In genomic region chr18:40897884-40898283, GRCh38 we compare ENCODE assay signal across 25 cellular contexts.
DNase-seq lines count a peak whose midpoint lies in the region; ATAC-seq and TF ChIP-seq lines count a peak whose summit lies in the region.
"Had no signal": no experiment of that assay in that cellular context is flagged by ENCODE, and none has a peak within 500 bp of the region (broad histone marks: within the 10 kb centered on the region; RNA-seq: fewer than 3 reads in every experiment).

No MANE protein-coding gene starts in this region.

- H3K23ac ChIP-seq in H9 (ENCODE audit: insufficient read length, low read depth, low read length): no peak overlapping the region

- H2BK120ac ChIP-seq in H9 (ENCODE audit: low read depth, low read length, poor library complexity, severe bottlenecking): no peak overlapping the region

- H3K18ac ChIP-seq in H9 (ENCODE audit: insufficient read length, low read depth, low read length): no peak overlapping the region

- no peaks in the 10 kb centered on the region for H3K23me2 ChIP-seq in H9 (ENCODE audit: insufficient read length, low read depth, low read length, poor library complexity, severe bottlenecking)

- H3K36me3 Mint-ChIP-seq in H9 (ENCODE audit: insufficient read depth in 1 of 3, low read depth in 3 of 3) (peaks cover 3 to 17% (median 7%) of the 10 kb centered on the region in 3 experiments), WTC11 (peaks cover 16% of the 10 kb centered on the region)
- no peaks in the 10 kb centered on the region for H3K36me3 Mint-ChIP-seq in activated T-helper 1 cell treated with anti-CD3 and anti-CD28 coated beads, Interleukin-12 subunit alpha, Interleukin-12 subunit beta, Interleukin-2, Interleukin-4 antibody, amounts not matched to agents 30 ng/mL and 10 ng/mL and 1 ng/mL, durations not matched to agents 14 hours and 24 hours and 36 hours (ENCODE audit: low read depth)
- H3K36me3 Mint-ChIP-seq: CD4-positive, alpha-beta memory T cell had no signal

- H3K27ac Mint-ChIP-seq in H9 (peak overlapping the region in 2 of 3 experiments; percentile 32 to 56; a peak in 3 of 7 replicates), WTC11 (peak overlapping the region; percentile 61)
- H3K27ac Mint-ChIP-seq in activated T-helper 1 cell treated with anti-CD3 and anti-CD28 coated beads, Interleukin-12 subunit alpha, Interleukin-12 subunit beta, Interleukin-2, Interleukin-4 antibody, amounts not matched to agents 30 ng/mL and 10 ng/mL and 1 ng/mL, durations not matched to agents 14 hours and 24 hours and 36 hours: no peak overlapping the region
- H3K27ac Mint-ChIP-seq: CD4-positive, alpha-beta memory T cell had no signal

- ATAC-seq in WTC11: peak; percentile 96
- no peak for ATAC-seq in GM21381 (IDR thresholded peaks at IDR 0.05; ENCODE audit: unreplicated experiment)

- TF ChIP-seq CTCF in H9 (conservative IDR thresholded peaks at IDR 0.05) (no peak), WTC11 (IDR thresholded peaks at IDR 0.05) (no peak)

- no peak overlapping the region for H3K4me3 Mint-ChIP-seq in H9
- H3K4me3 Mint-ChIP-seq in WTC11: 0 out of 2 replicates have a peak overlapping the region, but pooled peaks have one; percentile 2
- H3K4me3 Mint-ChIP-seq in activated T-helper 1 cell treated with anti-CD3 and anti-CD28 coated beads, Interleukin-12 subunit alpha, Interleukin-12 subunit beta, Interleukin-2, Interleukin-4 antibody, amounts not matched to agents 30 ng/mL and 10 ng/mL and 1 ng/mL, durations not matched to agents 14 hours and 24 hours and 36 hours: no peak overlapping the region
- H3K4me3 Mint-ChIP-seq: CD4-positive, alpha-beta memory T cell had no signal

- H4K5ac ChIP-seq in H9 (ENCODE audit: insufficient read length, low read depth, low read length): no peak overlapping the region

- H4K8ac ChIP-seq in H9 (replicated peaks; ENCODE audit: insufficient read length, low read depth, low read length): no peak overlapping the region

- no peaks in the 10 kb centered on the region for H4K20me1 ChIP-seq in H9 (ENCODE audit: control insufficient read depth, insufficient read depth, insufficient read length)
- H4K20me1 ChIP-seq: BLaER1 had no signal

- H3K4me1 Mint-ChIP-seq in H9: peaks cover 18 to 22% of the 10 kb centered on the region in 2 experiments
- H3K4me1 Mint-ChIP-seq in WTC11: peaks cover 50% of the 10 kb centered on the region
- H3K4me1 Mint-ChIP-seq in activated T-helper 1 cell treated with anti-CD3 and anti-CD28 coated beads, Interleukin-12 subunit alpha, Interleukin-12 subunit beta, Interleukin-2, Interleukin-4 antibody, amounts not matched to agents 30 ng/mL and 10 ng/mL and 1 ng/mL, durations not matched to agents 14 hours and 24 hours and 36 hours (ENCODE audit: low read depth): no peaks in the 10 kb centered on the region
- H3K4me1 Mint-ChIP-seq: CD4-positive, alpha-beta memory T cell had no signal

- no peaks in the 10 kb centered on the region for H3K79me2 ChIP-seq in H9 (ENCODE audit: insufficient read depth, low read length)

- no peaks in the 10 kb centered on the region for H3K27me3 Mint-ChIP-seq in H9 (ENCODE audit: low read depth)
- H3K27me3 Mint-ChIP-seq in WTC11 (ENCODE audit: low read depth): no peaks in the 10 kb centered on the region
- H3K27me3 Mint-ChIP-seq in activated T-helper 1 cell treated with anti-CD3 and anti-CD28 coated beads, Interleukin-12 subunit alpha, Interleukin-12 subunit beta, Interleukin-2, Interleukin-4 antibody, amounts not matched to agents 30 ng/mL and 10 ng/mL and 1 ng/mL, durations not matched to agents 14 hours and 24 hours and 36 hours (ENCODE audit: insufficient read depth): no peaks in the 10 kb centered on the region
- H3K27me3 Mint-ChIP-seq: CD4-positive, alpha-beta memory T cell had no signal

- H3K4me2 ChIP-seq in H9 (ENCODE audit: insufficient read depth, insufficient read length, low read length): no peak overlapping the region
- H3K4me2 ChIP-seq: BLaER1 had no signal

- peak; percentile 4 for DNase-seq in DMS53 (lab: John Stamatoyannopoulos, UW)
- DNase-seq in DMS53 treated with DMSO at 0.1 percent for 48 hours (lab: John Stamatoyannopoulos, UW; ENCODE audit: unreplicated experiment): no peak
- peak; percentile 69 for DNase-seq in H9
- DNase-seq in WTC11 (ENCODE audit: low spot score): peak; percentile 20
- peak; percentile 46 for DNase-seq in iPS DF 4.7 (ENCODE audit: extremely low read depth, low spot score)
- DNase-seq in activated T-helper 1 cell treated with anti-CD3 and anti-CD28 coated beads, Interleukin-12 subunit alpha, Interleukin-12 subunit beta, Interleukin-2, Interleukin-4 antibody, amounts not matched to agents 30 ng/mL and 10 ng/mL and 1 ng/mL, durations not matched to agents 14 hours and 24 hours and 36 hours (ENCODE audit: low spot score): no peak
- DNase-seq in activated CD4-positive, CD25-positive, alpha-beta regulatory T cell (lab: John Stamatoyannopoulos, UW): no peak
- DNase-seq: ACHN; Caco-2; CD4-positive, alpha-beta memory T cell; DMS 273 treated with DMSO at 0.1 percent for 48 hours; GOT3; KG1; NCI-H1092; NCI-H1694; NCI-H2107; NCI-H2227 treated with DMSO at 0.1 percent for 48 hours; NCI-H510A; OCI-M1; SJCRH30; T-helper 1 cell had no signal

- no peaks in the 10 kb centered on the region for H3K79me1 ChIP-seq in H9 (ENCODE audit: insufficient read depth, low read depth, low read length, poor library complexity, severe bottlenecking)

- H3K9ac ChIP-seq in H9 (ENCODE audit: extremely low read depth, insufficient read length, low read length): no peak overlapping the region
- H3K9ac ChIP-seq: BLaER1 had no signal

- no peak overlapping the region for H3K4ac ChIP-seq in H9 (ENCODE audit: low read depth, low read length)

- CTCF ChIA-PET in WTC11 (lab: Charles Lee): interaction anchor here (0.8 kb wide), 1 partner anchor 37 kb away, joined by 4 read pairs; no protein-coding TSS in a partner anchor

- intact Hi-C loops in activated T-helper 1 cell treated with anti-CD3 and anti-CD28 coated beads, Interleukin-12 subunit alpha, Interleukin-12 subunit beta, Interleukin-2, Interleukin-4 antibody, amounts not matched to agents 30 ng/mL and 10 ng/mL and 1 ng/mL, durations not matched to agents 14 hours and 24 hours and 36 hours (cut with micrococcal nuclease): no loop called here

- H3K56ac ChIP-seq in H9 (ENCODE audit: insufficient read length, low read depth, low read length): no peak overlapping the region

- H3K9me3 ChIP-seq in H9 (ENCODE audit: control insufficient read depth, low read depth, low read length): no peaks in the 10 kb centered on the region
- H3K9me3 ChIP-seq: Caco-2, SJCRH30 had no signal

- H3K9me3 Mint-ChIP-seq in H9 (peaks cover 11 to 15% of the 10 kb centered on the region in 2 experiments), WTC11 (peaks cover 16% of the 10 kb centered on the region)
- peaks cover 8% of the 10 kb centered on the region for H3K9me3 Mint-ChIP-seq in activated T-helper 1 cell treated with anti-CD3 and anti-CD28 coated beads, Interleukin-12 subunit alpha, Interleukin-12 subunit beta, Interleukin-2, Interleukin-4 antibody, amounts not matched to agents 30 ng/mL and 10 ng/mL and 1 ng/mL, durations not matched to agents 14 hours and 24 hours and 36 hours

- H2BK5ac ChIP-seq in H9 (ENCODE audit: insufficient read length, low read length): no peak overlapping the region

- H4K91ac ChIP-seq in H9 (ENCODE audit: insufficient read length, low read depth, low read length): no peak overlapping the region

- H2AFZ ChIP-seq in H9 (ENCODE audit: low read length): no peak overlapping the region

- H2BK15ac ChIP-seq in H9 (ENCODE audit: low read depth, low read length): no peak overlapping the region

- H2BK20ac ChIP-seq in H9 (ENCODE audit: low read depth, low read length, poor library complexity, severe bottlenecking): no peak overlapping the region

- H3T11ph ChIP-seq in H9 (ENCODE audit: low read length): no peak overlapping the region

- peaks cover 7% of the 10 kb centered on the region; the same call in 1 of the 2 replicates for H3K4me1 ChIP-seq in H9 (ENCODE audit: insufficient read depth, low read length)
- H3K4me1 ChIP-seq: BLaER1, Caco-2 had no signal

- no peak overlapping the region for H2AK5ac ChIP-seq in H9 (ENCODE audit: insufficient read length, low read length)

- no peaks in the 10 kb centered on the region for H3K27me3 ChIP-seq in H9 (ENCODE audit: insufficient read depth, low read length)
- H3K27me3 ChIP-seq: BLaER1, SJCRH30 had no signal

- POLR2A ChIA-PET in WTC11 (lab: Charles Lee): no interaction called here

- H2BK12ac ChIP-seq in H9 (ENCODE audit: insufficient read length, low read depth, low read length): no peak overlapping the region

- no peak overlapping the region for H3K14ac ChIP-seq in H9 (ENCODE audit: insufficient read depth, low read length)

- WGBS in H9 (ENCODE audit: extremely low coverage, insufficient read length, low lambda C conversion rate): no CpG with 5 or more reads among the region's 3 CpGs

- no peak overlapping the region for H3K27ac ChIP-seq in H9 (ENCODE audit: insufficient read length, low read depth, low read length)
- H3K27ac ChIP-seq: 22Rv1, BLaER1, HL-60, SJCRH30 had no signal

TF ChIP-seq in WTC11, 78 proteins besides CTCF, POLR2A, EP300 and RAD21 (continues in another document):
- TF ChIP-seq ATF3 (CRISPR knock-in tag; conservative IDR thresholded peaks at IDR 0.05) (no peak), ERG (CRISPR knock-in tag; IDR thresholded peaks at IDR 0.05) (no peak), SMAD3 (CRISPR knock-in tag; IDR thresholded peaks at IDR 0.05; ENCODE audit: borderline replicate concordance) (no peak), SMAD4 (CRISPR knock-in tag; IDR thresholded peaks at IDR 0.05) (no peak), ZNF396 (CRISPR knock-in tag; IDR thresholded peaks at IDR 0.05; ENCODE audit: borderline replicate concordance) (no peak), ZNF219 (CRISPR knock-in tag; IDR thresholded peaks at IDR 0.05; ENCODE audit: borderline replicate concordance) (no peak), ZNF263 (CRISPR knock-in tag; IDR thresholded peaks at IDR 0.05; ENCODE audit: low read depth) (no peak)

Comparison
In these comparisons a context has a peak if more than half of its experiments do, and no peak if none do; other contexts are left out.
1. DNase-seq: peak in DMS53 (single experiment), H9 (single experiment), WTC11 (single experiment) and iPS DF 4.7 (single experiment); none in DMS53 treated with DMSO at 0.1 percent for 48 hours (single experiment), activated T-helper 1 cell treated with anti-CD3 and anti-CD28 coated beads, Interleukin-12 subunit alpha, Interleukin-12 subunit beta, Interleukin-2, Interleukin-4 antibody, amounts not matched to agents 30 ng/mL and 10 ng/mL and 1 ng/mL, durations not matched to agents 14 hours and 24 hours and 36 hours (single experiment) and activated CD4-positive, CD25-positive, alpha-beta regulatory T cell (0 of 4).